32 cellular contexts compared by ENCODE assay signal in the genomic region with DNA sequence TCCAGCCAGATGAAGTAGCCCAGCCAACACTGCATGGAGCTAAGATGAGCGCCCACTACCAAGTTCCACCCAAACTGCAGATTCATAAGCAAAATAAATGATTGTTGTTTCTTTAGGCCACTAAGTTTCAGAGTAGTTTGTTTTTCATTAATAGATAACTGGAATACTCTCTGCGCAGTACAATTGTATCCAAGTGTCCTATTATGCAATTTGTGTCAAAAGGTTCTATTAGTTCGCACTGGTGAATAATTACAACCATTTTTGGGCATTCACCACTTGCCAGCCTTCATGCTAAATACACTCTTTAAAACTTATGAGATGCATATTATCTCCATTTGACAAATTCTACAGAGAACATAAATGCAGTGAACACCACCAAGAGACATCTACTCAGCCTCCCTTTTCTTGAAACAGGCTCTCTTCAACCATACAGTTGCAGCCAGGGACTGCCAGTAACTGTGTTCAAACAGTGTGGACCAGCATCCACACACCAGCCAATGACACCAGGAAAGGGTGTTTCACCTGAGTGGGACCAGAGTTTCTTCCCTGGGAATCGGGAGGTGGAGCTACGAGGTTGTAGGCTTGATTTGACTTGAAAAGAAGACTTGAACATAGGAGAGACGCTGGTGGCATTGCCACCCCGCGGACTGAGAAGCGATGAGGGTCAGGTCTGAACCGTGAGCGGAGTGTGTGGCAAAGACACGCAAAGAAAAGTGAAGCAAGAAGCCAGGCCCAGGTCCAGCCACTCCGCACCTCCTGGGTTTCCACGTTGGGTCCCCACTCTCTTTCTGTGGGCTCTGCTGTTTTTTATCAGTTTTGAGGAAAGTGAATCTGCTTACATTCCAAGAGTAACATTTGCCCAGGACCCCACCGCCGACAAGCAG. TPM values are rescaled to one million over a fixed set of nuclear protein-coding genes. Genes with fewer than 3 reads are reported as not detected.
"Had no signal": no experiment of that assay in that cellular context is flagged by ENCODE, and none has a peak within 500 bp of the region (broad histone marks: within the 10 kb centered on the region; RNA-seq: fewer than 3 reads in every experiment).

No MANE protein-coding gene starts in this region.

- H3K4me2 ChIP-seq: smooth muscle cell had no signal

- DNase-seq: naive B cell; natural killer cell; occipital lobe; pancreas; psoas muscle; right cardiac atrium; spleen; stimulated activated CD4-positive, alpha-beta T cell treated with anti-CD3 and anti-CD28 coated beads, Interleukin-12 subunit alpha, Interleukin-12 subunit beta, amount 100 ng/mL, for 4 hours; stimulated activated CD4-positive, alpha-beta T cell treated with anti-CD3 and anti-CD28 coated beads, Interleukin-1b, Interleukin-23, amount 100 ng/mL, for 48 hours; stimulated activated CD4-positive, alpha-beta T cell treated with anti-CD3 and anti-CD28 coated beads, Interleukin-4, amount 100 ng/mL, for 1 hour; stimulated activated CD4-positive, alpha-beta T cell treated with anti-CD3 and anti-CD28 coated beads, Interleukin-4, amount 100 ng/mL, for 4 hours; stimulated activated CD8-positive, alpha-beta memory T cell treated with anti-CD3 and anti-CD28 coated beads, Interleukin-4, amount 100 ng/mL, for 48 hours; stimulated activated naive CD4-positive, alpha-beta T cell; stimulated activated naive CD8-positive, alpha-beta T cell treated with anti-CD3 and anti-CD28 coated beads, Interleukin-15, amount 100 ng/mL, for 72 hours; stimulated activated naive CD8-positive, alpha-beta T cell treated with anti-CD3 and anti-CD28 coated beads, Interleukin-15, Interleukin-2, amounts not matched to agents 100 U/mL and 50 U/mL, for 24 hours; substantia nigra; testis; tibial artery; transverse colon; upper lobe of right lung; uterus had no signal

- ATAC-seq: natural killer cell; pancreas; psoas muscle; right cardiac atrium; sciatic nerve; stimulated activated memory B cell treated with anti-CD40 and anti-IgM and Interleukin-4, amounts not matched to agents 10 μg/mL and 1 μg/mL and 100 μg/mL, for 72 hours; stimulated activated naive CD8-positive, alpha-beta T cell treated with anti-CD3 and anti-CD28 coated beads, Interleukin-15, amount 100 ng/mL, for 72 hours; stimulated activated naive CD8-positive, alpha-beta T cell treated with anti-CD3 and anti-CD28 coated beads, Interleukin-15, Interleukin-2, amounts not matched to agents 100 U/mL and 50 U/mL, for 24 hours; upper lobe of right lung had no signal

- H3K4me1 Mint-ChIP-seq: naive B cell; natural killer cell; stimulated activated memory B cell treated with anti-CD40 and anti-IgM and Interleukin-4, amounts not matched to agents 10 μg/mL and 1 μg/mL and 100 μg/mL, for 72 hours had no signal

- H3K4me1 ChIP-seq: psoas muscle, tibial artery, upper lobe of right lung, uterus had no signal

- H3K27me3 Mint-ChIP-seq: stimulated activated memory B cell treated with anti-CD40 and anti-IgM and Interleukin-4, amounts not matched to agents 10 μg/mL and 1 μg/mL and 100 μg/mL, for 72 hours had no signal

- H3K4me3 Mint-ChIP-seq: naive B cell; natural killer cell; nephron; neural crest cell; stimulated activated memory B cell treated with anti-CD40 and anti-IgM and Interleukin-4, amounts not matched to agents 10 μg/mL and 1 μg/mL and 100 μg/mL, for 72 hours; stimulated activated naive CD8-positive, alpha-beta T cell treated with anti-CD3 and anti-CD28 coated beads, Interleukin-15, amount 100 ng/mL, for 72 hours had no signal

- H3K27ac Mint-ChIP-seq: naive B cell; natural killer cell; nephron; progenitor cell of endocrine pancreas; stimulated activated memory B cell treated with anti-CD40 and anti-IgM and Interleukin-4, amounts not matched to agents 10 μg/mL and 1 μg/mL and 100 μg/mL, for 72 hours; stimulated activated naive CD8-positive, alpha-beta T cell treated with anti-CD3 and anti-CD28 coated beads, Interleukin-15, amount 100 ng/mL, for 72 hours; type B pancreatic cell had no signal

- H3K4me3 ChIP-seq: pancreas, psoas muscle, skin epidermis, smooth muscle cell, spleen, suprapubic skin, testis, tibial artery, transverse colon, upper lobe of right lung, uterus had no signal

- H3K36me3 ChIP-seq: pancreas, spleen, suprapubic skin, tibial artery, transverse colon, upper lobe of right lung, uterus had no signal

- H3K9me3 Mint-ChIP-seq: natural killer cell had no signal

- H3K9me3 ChIP-seq: pancreas, psoas muscle, suprapubic skin, testis, tibial artery, transverse colon, upper lobe of right lung, uterus had no signal

- H3K36me3 Mint-ChIP-seq: naive B cell; natural killer cell; stimulated activated memory B cell treated with anti-CD40 and anti-IgM and Interleukin-4, amounts not matched to agents 10 μg/mL and 1 μg/mL and 100 μg/mL, for 72 hours; type B pancreatic cell had no signal

- H3K27me3 ChIP-seq: pancreas, testis, uterus had no signal

- H3K27ac ChIP-seq: pancreas, psoas muscle, skin epidermis, spleen, suprapubic skin, testis, tibial artery, transverse colon, upper lobe of right lung, uterus had no signal

RNA-seq across cellular contexts. Expression of a gene that starts 53.0 kb away (rescaled TPM):
- total RNA-seq: myocyte, natural killer cell, osteocyte had no signal
